In the genomic region with DNA sequence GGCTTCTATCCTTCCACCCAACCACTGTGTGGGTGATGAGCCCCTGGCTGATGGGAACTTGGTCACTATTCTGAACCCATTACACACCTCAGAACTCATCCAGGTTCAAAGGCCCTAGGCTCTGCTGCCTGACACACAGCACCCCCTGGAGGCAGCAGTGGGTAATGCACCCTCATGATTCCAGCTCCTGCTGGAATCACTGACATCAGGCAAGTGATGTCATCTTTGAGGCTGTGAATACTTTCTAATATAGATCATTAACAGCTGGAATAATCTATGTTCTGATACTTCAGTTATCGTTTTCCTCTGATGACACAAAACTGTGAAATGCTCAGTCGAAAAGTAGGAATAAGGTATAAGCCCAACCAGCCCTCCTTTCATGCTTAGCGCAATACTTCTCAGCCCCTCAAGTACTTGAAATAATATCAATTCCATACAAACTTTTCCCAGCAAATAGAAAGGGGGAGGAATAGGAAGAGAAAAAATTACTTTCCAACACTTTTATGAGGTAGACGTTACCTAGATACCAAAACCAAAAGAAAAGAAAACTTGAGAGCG, we compare ENCODE assay signal across 8 cellular contexts. TPM values are rescaled to one million over a fixed set of nuclear protein-coding genes. Genes with fewer than 3 reads are reported as not detected.
DNase-seq lines count a peak whose midpoint lies in the region; ATAC-seq and TF ChIP-seq lines count a peak whose summit lies in the region.

No MANE protein-coding gene starts in this region.

- H3K4me3 Mint-ChIP-seq in naive thymus-derived CD4-positive, alpha-beta T cell, result no peak overlapping the region
- no peak overlapping the region for H3K4me3 Mint-ChIP-seq in stimulated activated memory B cell treated with anti-CD40 and anti-IgM and Interleukin-4, amounts not matched to agents 10 μg/mL and 1 μg/mL and 100 μg/mL, for 72 hours

- H3K4me1 Mint-ChIP-seq in naive thymus-derived CD4-positive, alpha-beta T cell, result peaks cover 0 to 5% (median 0%) of the 10 kb centered on the region in 7 donors
- H3K4me1 Mint-ChIP-seq in stimulated activated memory B cell treated with anti-CD40 and anti-IgM and Interleukin-4, amounts not matched to agents 10 μg/mL and 1 μg/mL and 100 μg/mL, for 72 hours, result peaks cover 12% of the 10 kb centered on the region

- peak; percentile 88 for ATAC-seq in naive thymus-derived CD4-positive, alpha-beta T cell
- peak; percentile 46 for ATAC-seq in stimulated activated memory B cell treated with anti-CD40 and anti-IgM and Interleukin-4, amounts not matched to agents 10 μg/mL and 1 μg/mL and 100 μg/mL, for 72 hours
- ATAC-seq in GM18511 (IDR thresholded peaks at IDR 0.05; ENCODE audit: unreplicated experiment), result no peak

- no peaks in the 10 kb centered on the region for H3K4me1 ChIP-seq in naive thymus-derived CD4-positive, alpha-beta T cell (ENCODE audit: control insufficient read depth in 2 of 2, insufficient read depth in 2 of 2, low read length in 2 of 2)

- intact Hi-C loops in naive thymus-derived CD4-positive, alpha-beta T cell (cut with micrococcal nuclease), result loop anchor here (1.0 kb wide), 3 partner anchors 28 to 316 kb away; no protein-coding TSS in a partner anchor

- DNase-seq in GM12865 (ENCODE audit: low read depth) (peak; percentile 59), NCI-H1092 treated with DMSO at 0.1 percent for 48 hours (lab: John Stamatoyannopoulos, UW) (peak; percentile 17), erythroblast (lab: John Stamatoyannopoulos, UW) (peak; percentile 55 to 79)
- DNase-seq in activated CD8-positive, alpha-beta memory T cell treated with anti-CD3 and anti-CD28 coated beads for 48 hours (ENCODE audit: low read depth in 2 of 3, low spot score in 2 of 3), result peak; percentile 30 to 59 (median 55)
- DNase-seq in naive thymus-derived CD4-positive, alpha-beta T cell, result peak; percentile 45 to 76 (median 64)

- H3K27ac ChIP-seq in 22Rv1, result no peak overlapping the region
- no peak overlapping the region for H3K27ac ChIP-seq in naive thymus-derived CD4-positive, alpha-beta T cell (ENCODE audit: low read depth, low read length)

- peaks cover 4 to 20% (median 11%) of the 10 kb centered on the region in 5 donors for H3K27me3 Mint-ChIP-seq in naive thymus-derived CD4-positive, alpha-beta T cell
- H3K27me3 Mint-ChIP-seq in stimulated activated memory B cell treated with anti-CD40 and anti-IgM and Interleukin-4, amounts not matched to agents 10 μg/mL and 1 μg/mL and 100 μg/mL, for 72 hours, result peaks cover 28% of the 10 kb centered on the region

- H3K36me3 Mint-ChIP-seq in naive thymus-derived CD4-positive, alpha-beta T cell, result no peaks in the 10 kb centered on the region
- no peaks in the 10 kb centered on the region for H3K36me3 Mint-ChIP-seq in stimulated activated memory B cell treated with anti-CD40 and anti-IgM and Interleukin-4, amounts not matched to agents 10 μg/mL and 1 μg/mL and 100 μg/mL, for 72 hours

- peak; percentile 98 for TF ChIP-seq CTCF in 22Rv1 (IDR thresholded peaks at IDR 0.05)
- TF ChIP-seq CTCF in GM12865 (IDR thresholded peaks at IDR 0.05; ENCODE audit: insufficient read depth, low read depth, low read length, missing control alignments), result peak; percentile 99

- H3K9me3 ChIP-seq in naive thymus-derived CD4-positive, alpha-beta T cell (ENCODE audit: control insufficient read depth in 2 of 3, low read length in 3 of 3), result no peaks in the 10 kb centered on the region

- H3K36me3 ChIP-seq in naive thymus-derived CD4-positive, alpha-beta T cell (ENCODE audit: control insufficient read depth in 2 of 3, insufficient read depth in 3 of 3, low read length in 3 of 3), result no peaks in the 10 kb centered on the region

- no peaks in the 10 kb centered on the region for H3K27me3 ChIP-seq in naive thymus-derived CD4-positive, alpha-beta T cell (ENCODE audit: control insufficient read depth in 2 of 2, insufficient read depth in 2 of 2, low read length in 2 of 2)

- TF ChIP-seq POLR2A in erythroblast (IDR thresholded peaks at IDR 0.05; ENCODE audit: low read length), result no peak

- POLR2A ChIA-PET in naive thymus-derived CD4-positive, alpha-beta T cell (lab: Charles Lee), result no interaction called here

- CTCF ChIA-PET in naive thymus-derived CD4-positive, alpha-beta T cell (lab: Charles Lee), result interaction anchor here (0.7 to 2.0 kb wide), 8 partner anchors 13 to 346 kb away, joined by 3 to 15 read pairs (median 4); no protein-coding TSS in a partner anchor

- no peak overlapping the region for H3K4me3 ChIP-seq in GM12865 (ENCODE audit: low read depth, low read length)
- no peak overlapping the region for H3K4me3 ChIP-seq in naive thymus-derived CD4-positive, alpha-beta T cell (ENCODE audit: low read length)

- H3K9me3 Mint-ChIP-seq in naive thymus-derived CD4-positive, alpha-beta T cell, result no peaks in the 10 kb centered on the region
- H3K9me3 Mint-ChIP-seq in stimulated activated memory B cell treated with anti-CD40 and anti-IgM and Interleukin-4, amounts not matched to agents 10 μg/mL and 1 μg/mL and 100 μg/mL, for 72 hours, result no peaks in the 10 kb centered on the region

- no peak overlapping the region for H3K27ac Mint-ChIP-seq in naive thymus-derived CD4-positive, alpha-beta T cell
- no peak overlapping the region for H3K27ac Mint-ChIP-seq in stimulated activated memory B cell treated with anti-CD40 and anti-IgM and Interleukin-4, amounts not matched to agents 10 μg/mL and 1 μg/mL and 100 μg/mL, for 72 hours

RNA-seq across cellular contexts. Expression of gene RBP3, which starts 7.5 kb away (rescaled TPM):
- total RNA-seq in naive thymus-derived CD4-positive, alpha-beta T cell, result not detected
- not detected for polyA plus RNA-seq in naive thymus-derived CD4-positive, alpha-beta T cell

RNA-seq across cellular contexts. Expression of gene GDF2, which starts 18.4 kb away (rescaled TPM):
- not detected for total RNA-seq in naive thymus-derived CD4-positive, alpha-beta T cell
- not detected for polyA plus RNA-seq in naive thymus-derived CD4-positive, alpha-beta T cell

RNA-seq across cellular contexts. Expression of gene GDF10, which starts 40.7 kb away (rescaled TPM):
- 1 to 10 TPM in 2 of 5 experiments, under 1 TPM in 2, not detected in 1; 0.16 to 1.6 (median 0.80) TPM for total RNA-seq in naive thymus-derived CD4-positive, alpha-beta T cell
- polyA plus RNA-seq in naive thymus-derived CD4-positive, alpha-beta T cell, result under 1 TPM; 0.69 to 0.82 TPM

RNA-seq across cellular contexts. Expression of gene ZNF488, which starts 43.4 kb away (rescaled TPM):
- not detected for total RNA-seq in naive thymus-derived CD4-positive, alpha-beta T cell
- polyA plus RNA-seq in naive thymus-derived CD4-positive, alpha-beta T cell, result under 1 TPM in 1 of 2 donors, not detected in 1; 0.12 TPM

Comparison
In these comparisons a context has a peak if more than half of its experiments do, and no peak if none do; other contexts are left out.
1. DNase-seq: peak in every context shown above with its lines; median percentile 67 in erythroblast; 64 in naive thymus-derived CD4-positive, alpha-beta T cell; 59 in GM12865; 55 in activated CD8-positive, alpha-beta memory T cell treated with anti-CD3 and anti-CD28 coated beads for 48 hours; 17 in NCI-H1092 treated with DMSO at 0.1 percent for 48 hours.